27 cellular contexts compared by ENCODE assay signal in the genomic region with DNA sequence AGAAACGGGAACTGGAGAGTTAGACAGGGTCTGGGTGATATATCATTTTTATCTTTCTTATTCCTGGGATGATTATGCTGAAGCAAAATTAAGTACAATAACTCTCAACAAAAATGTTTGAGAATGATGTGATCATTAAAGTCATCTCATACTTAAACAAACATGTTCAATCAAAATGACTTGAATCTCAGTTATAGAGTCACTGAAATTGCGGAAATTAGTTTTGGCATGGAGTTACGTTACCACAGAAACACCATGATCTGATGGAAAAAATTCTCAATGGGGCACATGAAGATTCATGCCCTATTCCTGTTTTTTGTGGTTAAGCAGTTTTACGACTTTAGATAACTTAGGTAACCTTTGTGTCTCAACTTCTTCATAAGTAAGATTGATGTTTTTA.
"Had no signal": no experiment of that assay in that cellular context is flagged by ENCODE, and none has a peak within 500 bp of the region (broad histone marks: within the 10 kb centered on the region; RNA-seq: fewer than 3 reads in every experiment).

No MANE protein-coding gene starts in this region.

- H3K4me1 ChIP-seq: left ventricle myocardium inferior, right atrium auricular region, right lobe of liver, stomach, testis, thyroid gland, transverse colon, upper lobe of left lung, vagina had no signal

- FAIRE-seq: islet of Langerhans, kidney had no signal

- H3K27me3 Mint-ChIP-seq: natural killer cell treated with Interleukin-12 subunit alpha and Interleukin-12 subunit beta and Interleukin-15 and Interleukin-18, amount 100 ng/mL, for 72 hours; progenitor cell of endocrine pancreas; stimulated activated naive B cell treated with anti-CD40 and anti-IgM and Interleukin-4, amounts not matched to agents 10 μg/mL and 1 μg/mL and 100 μg/mL, for 72 hours had no signal

- H3K4me3 ChIP-seq: left ventricle myocardium inferior, lung, mucosa of descending colon, ovary, right atrium auricular region, right lobe of liver, smooth muscle cell, stomach, testis, thyroid gland, transverse colon, upper lobe of left lung, vagina had no signal

- H3K36me3 ChIP-seq: left ventricle myocardium inferior, ovary, right atrium auricular region, right lobe of liver, stomach, thyroid gland, transverse colon, upper lobe of left lung, vagina had no signal

- H3K27ac ChIP-seq: left ventricle myocardium inferior, ovary, right atrium auricular region, right lobe of liver, stomach, testis, thyroid gland, transverse colon, upper lobe of left lung, vagina had no signal

- DNase-seq: hypothalamus; immature natural killer cell; kidney; left colon; left ventricle myocardium inferior; mesendoderm; midbrain; mucosa of descending colon; naive thymus-derived CD4-positive, alpha-beta T cell; ovary; right lobe of liver; stimulated activated CD4-positive, alpha-beta T cell treated with anti-CD3 and anti-CD28 coated beads, Interleukin-2, amount 100 ng/mL, for 24 hours; stimulated activated CD4-positive, alpha-beta T cell treated with anti-CD3 and anti-CD28 coated beads, Interleukin-4, amount 100 ng/mL, for 1 hour; stimulated activated naive B cell treated with anti-CD40 and anti-IgM and Interleukin-4, amounts not matched to agents 10 μg/mL and 1 μg/mL and 100 μg/mL, for 72 hours; stimulated activated naive CD8-positive, alpha-beta T cell treated with anti-CD3 and anti-CD28 coated beads, Interleukin-15, Interleukin-2, amounts not matched to agents 100 U/mL and 50 U/mL, for 24 hours; stomach; testis; thyroid gland; transverse colon; upper lobe of left lung had no signal

- H3K4me1 Mint-ChIP-seq: immature natural killer cell; naive thymus-derived CD4-positive, alpha-beta T cell; stimulated activated naive B cell treated with anti-CD40 and anti-IgM and Interleukin-4, amounts not matched to agents 10 μg/mL and 1 μg/mL and 100 μg/mL, for 72 hours had no signal

- ATAC-seq: left colon; mucosa of descending colon; naive thymus-derived CD4-positive, alpha-beta T cell; natural killer cell treated with Interleukin-12 subunit alpha and Interleukin-12 subunit beta and Interleukin-15 and Interleukin-18, amount 100 ng/mL, for 72 hours; right lobe of liver; stimulated activated naive B cell treated with anti-CD40 and anti-IgM and Interleukin-4, amounts not matched to agents 10 μg/mL and 1 μg/mL and 100 μg/mL, for 72 hours; stimulated activated naive CD8-positive, alpha-beta T cell treated with anti-CD3 and anti-CD28 coated beads, Interleukin-15, Interleukin-2, amounts not matched to agents 100 U/mL and 50 U/mL, for 24 hours had no signal

- H3K36me3 Mint-ChIP-seq: immature natural killer cell; naive thymus-derived CD4-positive, alpha-beta T cell; natural killer cell treated with Interleukin-12 subunit alpha and Interleukin-12 subunit beta and Interleukin-15 and Interleukin-18, amount 100 ng/mL, for 72 hours; stimulated activated naive B cell treated with anti-CD40 and anti-IgM and Interleukin-4, amounts not matched to agents 10 μg/mL and 1 μg/mL and 100 μg/mL, for 72 hours had no signal

- H3K27ac Mint-ChIP-seq: immature natural killer cell; naive thymus-derived CD4-positive, alpha-beta T cell; natural killer cell treated with Interleukin-12 subunit alpha and Interleukin-12 subunit beta and Interleukin-15 and Interleukin-18, amount 100 ng/mL, for 72 hours; progenitor cell of endocrine pancreas; stimulated activated naive B cell treated with anti-CD40 and anti-IgM and Interleukin-4, amounts not matched to agents 10 μg/mL and 1 μg/mL and 100 μg/mL, for 72 hours had no signal

- H3K9me3 ChIP-seq: left ventricle myocardium inferior, mucosa of descending colon, ovary, right atrium auricular region, right lobe of liver, stomach, testis, thyroid gland, transverse colon, upper lobe of left lung, vagina had no signal

- H3K4me3 Mint-ChIP-seq: immature natural killer cell; naive thymus-derived CD4-positive, alpha-beta T cell; natural killer cell treated with Interleukin-12 subunit alpha and Interleukin-12 subunit beta and Interleukin-15 and Interleukin-18, amount 100 ng/mL, for 72 hours; stimulated activated naive B cell treated with anti-CD40 and anti-IgM and Interleukin-4, amounts not matched to agents 10 μg/mL and 1 μg/mL and 100 μg/mL, for 72 hours had no signal

- H3K27me3 ChIP-seq: ovary, right atrium auricular region, stomach, testis, thyroid gland, transverse colon, upper lobe of left lung, vagina had no signal

- H3K4me2 ChIP-seq: smooth muscle cell had no signal
